In the genomic region with DNA sequence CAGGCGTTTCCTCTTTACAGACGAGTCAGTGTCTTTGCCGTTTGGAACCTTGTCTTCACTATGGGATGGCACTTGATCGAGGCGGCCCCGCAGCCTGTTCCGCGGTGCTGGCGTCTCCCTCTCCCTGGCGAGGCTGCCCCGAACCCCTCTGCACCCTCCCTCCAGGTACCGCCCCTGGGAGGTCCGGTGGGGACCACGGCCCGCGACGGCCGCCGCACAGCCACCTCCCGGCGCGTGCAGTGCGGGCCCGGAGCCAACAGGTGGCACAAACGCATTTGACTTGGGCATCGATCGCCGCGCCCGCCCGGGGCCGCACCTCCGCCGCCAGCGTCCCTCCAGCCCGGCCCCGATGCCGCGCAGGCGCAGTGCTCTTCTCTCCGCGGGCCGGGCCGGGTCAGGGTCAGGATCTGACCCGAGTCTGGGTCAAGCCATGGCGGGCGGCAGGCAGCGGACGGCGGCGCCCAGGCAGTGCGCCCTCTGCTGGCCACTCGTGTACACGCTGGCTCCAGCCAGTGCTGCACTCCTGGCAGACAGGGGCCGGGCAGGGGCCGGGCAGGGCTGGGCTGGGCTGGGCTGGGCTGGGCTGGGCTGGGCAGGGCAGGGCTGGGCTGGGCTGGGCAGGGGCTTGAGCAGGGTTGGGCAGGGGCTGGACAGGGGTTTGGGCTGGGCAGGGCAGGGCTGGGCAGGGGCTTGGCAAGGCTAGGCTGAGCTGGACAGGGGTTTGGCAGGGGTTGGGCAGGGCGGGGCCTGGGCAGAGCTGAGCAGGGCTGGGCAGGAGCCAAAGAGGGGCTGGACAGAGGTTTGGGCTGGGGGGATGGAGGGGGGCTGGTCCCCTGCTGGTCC, we compare ENCODE assay signal across 8 cellular contexts.
DNase-seq lines count a peak whose midpoint lies in the region; ATAC-seq and TF ChIP-seq lines count a peak whose summit lies in the region.

No MANE protein-coding gene starts in this region.

- TF ChIP-seq CTCF in BE2C (IDR thresholded peaks at IDR 0.05; ENCODE audit: low read depth, low read length) (peak; percentile 58), fibroblast of lung (conservative IDR thresholded peaks at IDR 0.05 in 1 of 2, IDR thresholded peaks at IDR 0.05 in 1 of 2; ENCODE audit: low read depth in 1 of 2, low read length in 2 of 2) (peak; percentile 47 to 53), neural cell (IDR thresholded peaks at IDR 0.05; ENCODE audit: poor library complexity, severe bottlenecking) (peak; percentile 99)

- peak; percentile 95 for ATAC-seq in HG03354 (IDR thresholded peaks at IDR 0.05; ENCODE audit: poor library complexity, severe bottlenecking, unreplicated experiment)
- ATAC-seq in activated T-cell treated with anti-CD3 and anti-CD28 coated beads, Interleukin-2, amount 50 U/mL, for 4 hours: peak; percentile 92 to 93

- H4K20me1 ChIP-seq in fibroblast of lung (ENCODE audit: control insufficient read depth, extremely low read depth, insufficient read depth, low read length) (no peaks in the 10 kb centered on the region), neural cell (ENCODE audit: insufficient read depth) (no peaks in the 10 kb centered on the region)

- peak; percentile 88 for TF ChIP-seq RAD21 in neural cell (conservative IDR thresholded peaks at IDR 0.05)

- no peak for TF ChIP-seq EP300 in neural cell (conservative IDR thresholded peaks at IDR 0.05; ENCODE audit: poor library complexity, severe bottlenecking)

- no peaks in the 10 kb centered on the region for H3K9me3 Mint-ChIP-seq in activated T-cell treated with anti-CD3 and anti-CD28 coated beads, Interleukin-2, amount 50 U/mL, for 4 hours

- H3K9me2 ChIP-seq in neural cell (ENCODE audit: insufficient read depth, low read length): no peaks in the 10 kb centered on the region

- DNase-seq in BE2C (peak; percentile 61), GM19238 (ENCODE audit: insufficient read length, low spot score) (peak; percentile 76), NOMO-1 treated with DMSO at 0.1 percent for 48 hours (lab: John Stamatoyannopoulos, UW; ENCODE audit: unreplicated experiment) (peak; percentile 73), fibroblast of lung (ENCODE audit: low read depth in 2 of 2) (peak; percentile 6 to 52), stromal cell of bone marrow (ENCODE audit: low read depth) (peak; percentile 4)
- DNase-seq in activated T-cell treated with anti-CD3 and anti-CD28 coated beads, Interleukin-2, amount 50 U/mL, for 4 hours: peak; percentile 52

- H3K4me1 Mint-ChIP-seq in activated T-cell treated with anti-CD3 and anti-CD28 coated beads, Interleukin-2, amount 50 U/mL, for 4 hours (ENCODE audit: low read depth): no peaks in the 10 kb centered on the region

- H3K79me2 ChIP-seq in fibroblast of lung (ENCODE audit: control insufficient read depth, insufficient read depth, low read length): no peaks in the 10 kb centered on the region
- H3K79me2 ChIP-seq in neural cell (replicated peaks; ENCODE audit: insufficient read depth, low read length): no peaks in the 10 kb centered on the region

- H3F3A ChIP-seq in neural cell (ENCODE audit: insufficient read depth, low read length, poor library complexity, severe bottlenecking): no peaks in the 10 kb centered on the region

- peaks cover 38% of the 10 kb centered on the region for H3K27me3 ChIP-seq in BE2C
- H3K27me3 ChIP-seq in fibroblast of lung (ENCODE audit: control insufficient read depth, insufficient read depth, low read length): no peaks in the 10 kb centered on the region
- H3K27me3 ChIP-seq in neural cell (ENCODE audit: insufficient read depth, low read depth, low read length): peaks cover 14% of the 10 kb centered on the region

- H3K9ac ChIP-seq in fibroblast of lung (ENCODE audit: insufficient read depth, low read length): no peak overlapping the region
- H3K9ac ChIP-seq in neural cell (ENCODE audit: low read length): no peak overlapping the region

- H3K27ac ChIP-seq in fibroblast of lung (ENCODE audit: insufficient read depth, low read length): no peak overlapping the region
- no peak overlapping the region for H3K27ac ChIP-seq in neural cell (ENCODE audit: low read length)

- H2AFZ ChIP-seq in fibroblast of lung (ENCODE audit: low read length) (no peak overlapping the region), neural cell (ENCODE audit: low read depth, low read length) (no peak overlapping the region)

- peak overlapping the region; percentile 58 for H3K4me3 Mint-ChIP-seq in activated T-cell treated with anti-CD3 and anti-CD28 coated beads, Interleukin-2, amount 50 U/mL, for 4 hours

- H3K4me3 ChIP-seq in BE2C (ENCODE audit: low read depth, low read length): peak overlapping the region; percentile 28; the same call in 1 of the 2 replicates
- H3K4me3 ChIP-seq in fibroblast of lung (replicated peaks in 1 of 4; ENCODE audit: control extremely low read depth in 1 of 4, insufficient read depth in 1 of 4, low read depth in 3 of 4, low read length in 4 of 4): peak overlapping the region in 2 of 4 experiments; percentile 23 to 40
- peak overlapping the region; percentile 75 for H3K4me3 ChIP-seq in neural cell (ENCODE audit: low read length)

- H3K36me3 Mint-ChIP-seq in activated T-cell treated with anti-CD3 and anti-CD28 coated beads, Interleukin-2, amount 50 U/mL, for 4 hours (ENCODE audit: insufficient read depth): no peaks in the 10 kb centered on the region

- H3K4me2 ChIP-seq in fibroblast of lung (ENCODE audit: extremely low read depth, insufficient read depth, low read length) (peak overlapping the region; percentile 78), neural cell (ENCODE audit: low read length) (peak overlapping the region; percentile 39)

- H3K9me3 ChIP-seq in BE2C (no peaks in the 10 kb centered on the region), fibroblast of lung (ENCODE audit: control insufficient read depth, insufficient read depth, low read depth, low read length) (no peaks in the 10 kb centered on the region), neural cell (ENCODE audit: low read length) (no peaks in the 10 kb centered on the region)

- H3K4me1 ChIP-seq in BE2C: no peaks in the 10 kb centered on the region
- H3K4me1 ChIP-seq in fibroblast of lung (ENCODE audit: control insufficient read depth, extremely low read depth, insufficient read depth, low read length): no peaks in the 10 kb centered on the region

- H3K27me3 Mint-ChIP-seq in activated T-cell treated with anti-CD3 and anti-CD28 coated beads, Interleukin-2, amount 50 U/mL, for 4 hours (ENCODE audit: low read depth): peaks cover 39% of the 10 kb centered on the region

- H3K36me3 ChIP-seq in BE2C: no peaks in the 10 kb centered on the region
- no peaks in the 10 kb centered on the region for H3K36me3 ChIP-seq in fibroblast of lung (ENCODE audit: control insufficient read depth, insufficient read depth, low read length)
- no peaks in the 10 kb centered on the region for H3K36me3 ChIP-seq in neural cell (ENCODE audit: insufficient read depth, low read length)

TF ChIP-seq in neural cell, 6 proteins besides CTCF, POLR2A, EP300 and RAD21:
- TF ChIP-seq SMC3 (conservative IDR thresholded peaks at IDR 0.05; ENCODE audit: poor library complexity) (peak; percentile 96), POLR2AphosphoS5 (IDR thresholded peaks at IDR 0.05) (no peak), TAF1 (IDR thresholded peaks at IDR 0.05; ENCODE audit: low read depth) (no peak)

Comparison
In these comparisons a context has a peak if more than half of its experiments do, and no peak if none do; other contexts are left out.
1. DNase-seq: peak in every context shown above with its lines; median percentile 76 in GM19238; 73 in NOMO-1 treated with DMSO at 0.1 percent for 48 hours; 61 in BE2C; 52 in activated T-cell treated with anti-CD3 and anti-CD28 coated beads, Interleukin-2, amount 50 U/mL, for 4 hours; 29 in fibroblast of lung; 4 in stromal cell of bone marrow.